13 cellular contexts compared by ENCODE assay signal in the genomic region with DNA sequence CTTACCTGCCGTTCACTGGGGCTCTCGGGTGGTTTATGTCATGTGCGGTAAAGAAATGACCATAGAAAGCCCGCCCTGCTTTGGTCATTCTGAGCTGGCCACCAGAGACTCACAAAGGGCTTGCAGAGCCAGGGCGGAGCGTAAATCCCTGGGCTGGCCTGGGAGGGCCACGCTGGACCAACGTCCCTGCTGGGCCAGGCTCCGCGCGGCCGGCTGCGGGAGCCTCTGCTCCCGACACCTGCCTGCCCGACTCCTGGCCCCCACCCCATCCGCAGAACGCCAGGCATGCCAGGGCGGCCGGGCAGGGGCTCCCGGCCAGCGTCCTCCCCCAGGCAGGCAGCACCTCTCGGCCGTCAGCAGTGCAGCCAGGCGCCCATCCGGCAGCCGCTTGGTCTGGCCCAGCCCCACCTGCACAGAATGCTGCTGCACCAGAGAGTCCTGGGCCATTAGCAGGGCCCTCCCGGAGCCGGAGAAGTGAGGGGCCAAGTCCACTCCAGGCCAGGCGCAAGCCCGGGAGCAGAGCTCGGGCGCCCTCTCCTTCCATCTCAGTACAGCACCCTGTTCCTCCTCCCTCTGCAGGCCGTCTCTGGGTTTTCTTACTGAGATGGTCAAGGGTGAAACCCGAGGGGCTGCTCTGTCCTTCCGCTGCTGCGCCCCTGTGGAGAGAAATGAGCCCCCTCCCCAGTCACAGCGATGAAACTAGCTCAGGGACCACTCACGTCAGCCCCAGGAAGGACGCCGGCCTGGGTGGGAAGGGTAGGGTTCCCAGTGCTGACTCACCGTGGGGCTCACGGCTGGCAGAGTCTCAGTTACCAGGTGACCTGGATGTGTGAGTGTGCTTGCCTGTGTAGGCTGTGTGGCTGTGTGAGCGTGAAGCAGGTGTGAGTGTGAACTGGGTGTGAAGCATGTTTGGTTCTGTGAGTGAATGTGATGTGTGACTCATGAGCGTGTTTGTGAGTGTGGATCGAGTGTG.
DNase-seq lines count a peak whose midpoint lies in the region; ATAC-seq and TF ChIP-seq lines count a peak whose summit lies in the region.
"Had no signal": no experiment of that assay in that cellular context is flagged by ENCODE, and none has a peak within 500 bp of the region (broad histone marks: within the 10 kb centered on the region; RNA-seq: fewer than 3 reads in every experiment).

No MANE protein-coding gene starts in this region.

- H3K36me3 ChIP-seq in kidney epithelial cell (ENCODE audit: control insufficient read depth, insufficient read depth, low read length) (no peaks in the 10 kb centered on the region), colonic mucosa (no peaks in the 10 kb centered on the region)
- H3K36me3 ChIP-seq in CD8-positive, alpha-beta memory T cell (ENCODE audit: insufficient read depth, low read length), result no peaks in the 10 kb centered on the region
- H3K36me3 ChIP-seq: gastrocnemius medialis, tibial artery had no signal

- H3K9me3 Mint-ChIP-seq in activated CD4-positive, alpha-beta T cell treated with anti-CD3 and anti-CD28 coated beads, Interleukin-2, amount 10 ng/mL, durations not matched to agents 7 days and 5 days, result no peaks in the 10 kb centered on the region
- H3K9me3 Mint-ChIP-seq in stimulated activated effector memory CD8-positive, alpha-beta T cell treated with anti-CD3 and anti-CD28 coated beads, Interleukin-12 subunit alpha, Interleukin-12 subunit beta, amount 100 ng/mL, for 72 hours, result no peaks in the 10 kb centered on the region
- no peaks in the 10 kb centered on the region for H3K9me3 Mint-ChIP-seq in CD8-positive, alpha-beta memory T cell
- H3K9me3 Mint-ChIP-seq: activated naive CD4-positive, alpha-beta T cell treated with anti-CD3 and anti-CD28 coated beads, Interleukin-2, amount 50 U/mL, for 72 hours had no signal

- DNase-seq in activated CD4-positive, alpha-beta T cell treated with anti-CD3 and anti-CD28 coated beads, Interleukin-2, amount 10 ng/mL, durations not matched to agents 7 days and 5 days, result no peak
- DNase-seq in activated CD4-positive, alpha-beta T cell treated with anti-CD3 and anti-CD28 coated beads, Interleukin-2, amount 50 U/mL, for 1 hour, result no peak
- DNase-seq in SW480 (ENCODE audit: low spot score) (peak; percentile 1), kidney epithelial cell (ENCODE audit: low read depth) (no peak), NCI-H187 (lab: John Stamatoyannopoulos, UW) (no peak), colonic mucosa (no peak)
- DNase-seq in stimulated activated effector memory CD8-positive, alpha-beta T cell treated with anti-CD3 and anti-CD28 coated beads, Interleukin-12 subunit alpha, Interleukin-12 subunit beta, amount 100 ng/mL, for 72 hours (ENCODE audit: low spot score in 2 of 2), result no peak
- DNase-seq in CD8-positive, alpha-beta memory T cell, result no peak
- DNase-seq: activated CD4-positive, alpha-beta memory T cell treated with anti-CD3 and anti-CD28 coated beads, Interleukin-2, amount 10 ng/mL, durations not matched to agents 7 days and 5 days; gastrocnemius medialis; NCI-H1436 treated with DMSO at 0.1 percent for 48 hours had no signal

- H3K27me3 ChIP-seq in kidney epithelial cell (ENCODE audit: control insufficient read depth, insufficient read depth, low read length), result no peaks in the 10 kb centered on the region
- no peaks in the 10 kb centered on the region for H3K27me3 ChIP-seq in CD8-positive, alpha-beta memory T cell (ENCODE audit: insufficient read depth, low read length, poor library complexity, severe bottlenecking)
- no peaks in the 10 kb centered on the region for H3K27me3 ChIP-seq in colonic mucosa
- H3K27me3 ChIP-seq: gastrocnemius medialis had no signal

- peak overlapping the region; percentile 10 for H3K4me3 ChIP-seq in kidney epithelial cell (ENCODE audit: low read depth, low read length)
- no peak overlapping the region for H3K4me3 ChIP-seq in CD8-positive, alpha-beta memory T cell (ENCODE audit: low read length)
- no peak overlapping the region for H3K4me3 ChIP-seq in colonic mucosa
- H3K4me3 ChIP-seq: tibial artery had no signal

- H3K36me3 Mint-ChIP-seq in activated CD4-positive, alpha-beta T cell treated with anti-CD3 and anti-CD28 coated beads, Interleukin-2, amount 10 ng/mL, durations not matched to agents 7 days and 5 days (ENCODE audit: low read depth), result no peaks in the 10 kb centered on the region
- H3K36me3 Mint-ChIP-seq in stimulated activated effector memory CD8-positive, alpha-beta T cell treated with anti-CD3 and anti-CD28 coated beads, Interleukin-12 subunit alpha, Interleukin-12 subunit beta, amount 100 ng/mL, for 72 hours, result no peaks in the 10 kb centered on the region
- no peaks in the 10 kb centered on the region for H3K36me3 Mint-ChIP-seq in CD8-positive, alpha-beta memory T cell
- H3K36me3 Mint-ChIP-seq: activated naive CD4-positive, alpha-beta T cell treated with anti-CD3 and anti-CD28 coated beads, Interleukin-2, amount 50 U/mL, for 72 hours had no signal

- no peak overlapping the region for H3K9ac ChIP-seq in colonic mucosa (ENCODE audit: low read depth in 2 of 2, low read length in 2 of 2)

- intact Hi-C loops in colonic mucosa (cut with DNase I), result no loop called here

- H3K27ac Mint-ChIP-seq in activated CD4-positive, alpha-beta T cell treated with anti-CD3 and anti-CD28 coated beads, Interleukin-2, amount 10 ng/mL, durations not matched to agents 7 days and 5 days, result peak overlapping the region; percentile 2
- no peak overlapping the region for H3K27ac Mint-ChIP-seq in stimulated activated effector memory CD8-positive, alpha-beta T cell treated with anti-CD3 and anti-CD28 coated beads, Interleukin-12 subunit alpha, Interleukin-12 subunit beta, amount 100 ng/mL, for 72 hours
- H3K27ac Mint-ChIP-seq in CD8-positive, alpha-beta memory T cell, result peak overlapping the region in 2 of 8 donors; percentile 49 to 57
- H3K27ac Mint-ChIP-seq: activated CD4-positive, alpha-beta memory T cell treated with anti-CD3 and anti-CD28 coated beads, Interleukin-2, amount 10 ng/mL, durations not matched to agents 7 days and 5 days had no signal

- H3K27me3 Mint-ChIP-seq in activated CD4-positive, alpha-beta T cell treated with anti-CD3 and anti-CD28 coated beads, Interleukin-2, amount 10 ng/mL, durations not matched to agents 7 days and 5 days, result peaks cover 2% of the 10 kb centered on the region
- H3K27me3 Mint-ChIP-seq in CD8-positive, alpha-beta memory T cell, result peaks cover 0 to 15% of the 10 kb centered on the region in 2 donors

- H3K9me3 ChIP-seq in CD8-positive, alpha-beta memory T cell (ENCODE audit: low read length), result no peaks in the 10 kb centered on the region
- no peaks in the 10 kb centered on the region for H3K9me3 ChIP-seq in colonic mucosa
- H3K9me3 ChIP-seq: gastrocnemius medialis, tibial artery had no signal

- H3K27ac ChIP-seq in CD8-positive, alpha-beta memory T cell (ENCODE audit: low read depth, low read length), result no peak overlapping the region
- no peak overlapping the region for H3K27ac ChIP-seq in colonic mucosa
- H3K27ac ChIP-seq: gastrocnemius medialis, tibial artery had no signal

- no peak overlapping the region for H3K4me3 Mint-ChIP-seq in activated CD4-positive, alpha-beta T cell treated with anti-CD3 and anti-CD28 coated beads, Interleukin-2, amount 10 ng/mL, durations not matched to agents 7 days and 5 days
- no peak overlapping the region for H3K4me3 Mint-ChIP-seq in stimulated activated effector memory CD8-positive, alpha-beta T cell treated with anti-CD3 and anti-CD28 coated beads, Interleukin-12 subunit alpha, Interleukin-12 subunit beta, amount 100 ng/mL, for 72 hours
- no peak overlapping the region for H3K4me3 Mint-ChIP-seq in CD8-positive, alpha-beta memory T cell
- H3K4me3 Mint-ChIP-seq: activated CD4-positive, alpha-beta memory T cell treated with anti-CD3 and anti-CD28 coated beads, Interleukin-2, amount 10 ng/mL, durations not matched to agents 7 days and 5 days had no signal

- POLR2A ChIA-PET in activated CD4-positive, alpha-beta T cell treated with anti-CD3 and anti-CD28 coated beads, Interleukin-2, amount 10 ng/mL, durations not matched to agents 7 days and 5 days (lab: Charles Lee), result no interaction called here
- POLR2A ChIA-PET in CD8-positive, alpha-beta memory T cell (lab: Charles Lee), result no interaction called here

- no peak for TF ChIP-seq CTCF in kidney epithelial cell (IDR thresholded peaks at IDR 0.05; ENCODE audit: insufficient read depth, low read length, poor library complexity, severe bottlenecking)
- no peak for TF ChIP-seq CTCF in colonic mucosa (IDR thresholded peaks at IDR 0.05)

- CTCF ChIA-PET in activated CD4-positive, alpha-beta T cell treated with anti-CD3 and anti-CD28 coated beads, Interleukin-2, amount 10 ng/mL, durations not matched to agents 7 days and 5 days (lab: Charles Lee), result no interaction called here
- CTCF ChIA-PET in CD8-positive, alpha-beta memory T cell (lab: Charles Lee), result no interaction called here

- H3K4me1 ChIP-seq in CD8-positive, alpha-beta memory T cell (ENCODE audit: insufficient read depth, low read length), result no peaks in the 10 kb centered on the region
- peaks cover 9% of the 10 kb centered on the region for H3K4me1 ChIP-seq in colonic mucosa
- H3K4me1 ChIP-seq: gastrocnemius medialis, tibial artery had no signal

- peak; percentile 33 for ATAC-seq in stimulated activated effector memory CD8-positive, alpha-beta T cell treated with anti-CD3 and anti-CD28 coated beads, Interleukin-12 subunit alpha, Interleukin-12 subunit beta, amount 100 ng/mL, for 72 hours
- ATAC-seq: activated naive CD4-positive, alpha-beta T cell treated with anti-CD3 and anti-CD28 coated beads, Interleukin-2, amount 50 U/mL, for 72 hours; gastrocnemius medialis had no signal

- peaks cover 5% of the 10 kb centered on the region for H3K4me1 Mint-ChIP-seq in activated CD4-positive, alpha-beta T cell treated with anti-CD3 and anti-CD28 coated beads, Interleukin-2, amount 10 ng/mL, durations not matched to agents 7 days and 5 days
- H3K4me1 Mint-ChIP-seq in stimulated activated effector memory CD8-positive, alpha-beta T cell treated with anti-CD3 and anti-CD28 coated beads, Interleukin-12 subunit alpha, Interleukin-12 subunit beta, amount 100 ng/mL, for 72 hours, result peaks cover 19% of the 10 kb centered on the region
- H3K4me1 Mint-ChIP-seq in CD8-positive, alpha-beta memory T cell, result peaks cover 3 to 12% (median 10%) of the 10 kb centered on the region in 3 donors
